In the genomic region with DNA sequence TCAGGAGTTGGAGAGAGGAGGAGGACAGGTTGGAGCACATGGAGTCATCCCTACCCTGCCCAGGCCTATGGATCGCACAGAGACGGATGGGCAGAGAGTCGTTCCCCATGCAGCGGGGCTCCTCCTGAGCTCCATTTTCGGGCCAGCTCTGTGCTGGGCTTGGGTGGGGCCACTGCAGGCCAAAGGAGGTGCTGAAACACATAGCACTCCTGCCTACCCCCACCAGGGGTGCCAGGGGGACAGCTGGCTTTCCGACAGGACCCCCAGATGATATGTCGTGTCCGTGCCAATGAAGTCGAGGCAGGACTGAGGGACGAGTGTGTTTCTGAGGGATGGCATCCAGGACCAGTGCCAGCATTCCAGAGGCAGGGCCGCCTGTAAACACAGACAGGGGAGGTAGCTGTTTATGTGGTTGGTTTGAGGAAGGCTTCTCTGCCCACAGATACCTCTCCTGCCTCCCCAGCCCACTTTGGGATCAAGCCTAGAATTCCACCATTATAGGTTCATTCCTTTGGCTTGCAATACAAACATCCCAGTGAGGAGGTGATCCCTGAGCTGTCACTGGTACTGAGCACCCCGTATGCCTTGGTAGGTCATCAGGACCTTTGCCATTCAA, we compare ENCODE assay signal across 17 cellular contexts.
DNase-seq lines count a peak whose midpoint lies in the region; ATAC-seq and TF ChIP-seq lines count a peak whose summit lies in the region.
"Had no signal": no experiment of that assay in that cellular context is flagged by ENCODE, and none has a peak within 500 bp of the region (broad histone marks: within the 10 kb centered on the region; RNA-seq: fewer than 3 reads in every experiment).

No MANE protein-coding gene starts in this region.

- H3K9me3 ChIP-seq in right cardiac atrium (ENCODE audit: control insufficient read depth, low read length) (no peaks in the 10 kb centered on the region), osteoblast (ENCODE audit: low read depth, low read length) (no peaks in the 10 kb centered on the region)

- H3K4me3 ChIP-seq in right cardiac atrium (ENCODE audit: low read length): no peak overlapping the region
- H3K4me3 ChIP-seq in brain microvascular endothelial cell (ENCODE audit: low read depth, low read length): no peak overlapping the region
- no peak overlapping the region for H3K4me3 ChIP-seq in osteoblast (ENCODE audit: insufficient read depth, low read length)
- H3K4me3 ChIP-seq: GM23248 had no signal

- TF ChIP-seq CTCF in brain microvascular endothelial cell (IDR thresholded peaks at IDR 0.05; ENCODE audit: low read depth, low read length, missing control alignments) (peak; percentile 3), osteoblast (IDR thresholded peaks at IDR 0.05; ENCODE audit: extremely low read depth, low read depth, low read length) (no peak)

- in situ Hi-C loops in brain microvascular endothelial cell (cut with HindIII; ENCODE audit: low pct_ligation_motif_present, low sequenced_read_pairs): no loop called here

- no peak overlapping the region for H2AFZ ChIP-seq in osteoblast (ENCODE audit: low read length)
- H2AFZ ChIP-seq: GM23248 had no signal

- H4K20me1 ChIP-seq in osteoblast (ENCODE audit: insufficient read depth, low read length): peaks cover 28% of the 10 kb centered on the region

- H3K4me2 ChIP-seq in osteoblast (ENCODE audit: insufficient read depth, low read length): no peak overlapping the region

- no peak overlapping the region for H3K27ac ChIP-seq in right cardiac atrium (ENCODE audit: low read length)
- H3K27ac ChIP-seq in brain microvascular endothelial cell: no peak overlapping the region
- H3K27ac ChIP-seq in osteoblast (ENCODE audit: low read depth, low read length): no peak overlapping the region
- H3K27ac ChIP-seq: GM23248 had no signal

- H3K36me3 ChIP-seq in brain microvascular endothelial cell (replicated peaks) (peaks cover 3% of the 10 kb centered on the region), osteoblast (ENCODE audit: insufficient read depth, low read length) (peaks cover 6% of the 10 kb centered on the region)

- intact Hi-C loops in right cardiac atrium (cut with DNase I): no loop called here
- intact Hi-C loops in left ventricle myocardium superior (cut with micrococcal nuclease): no loop called here

- no peak for ATAC-seq in right cardiac atrium
- ATAC-seq in left ventricle myocardium superior: no peak
- ATAC-seq: PC-3 had no signal

- no peaks in the 10 kb centered on the region for H3K4me1 ChIP-seq in right cardiac atrium (ENCODE audit: control insufficient read depth, insufficient read depth, low read length)
- H3K4me1 ChIP-seq in osteoblast (ENCODE audit: insufficient read depth, low read length): no peaks in the 10 kb centered on the region

- H3K27me3 ChIP-seq in right cardiac atrium (ENCODE audit: control insufficient read depth, insufficient read depth) (no peaks in the 10 kb centered on the region), brain microvascular endothelial cell (replicated peaks) (no peaks in the 10 kb centered on the region), osteoblast (ENCODE audit: insufficient read depth, low read length) (no peaks in the 10 kb centered on the region)

- peaks cover 11% of the 10 kb centered on the region for H3K79me2 ChIP-seq in osteoblast (ENCODE audit: insufficient read depth, low read length)

- DNase-seq in right cardiac atrium (peak in 2 of 3 donors; percentile 5 to 35), left ventricle myocardium superior (no peak), brain microvascular endothelial cell (no peak), osteoblast (ENCODE audit: insufficient read length, low spot score, missing footprints) (peak; percentile 67), middle frontal gyrus (ENCODE audit: extremely low spot score, low spot score) (no peak), HCEC 1CT (no peak), T-helper 9 cell (no peak), C1 segment of cervical spinal cord (lab: John Stamatoyannopoulos, UW) (no peak)
- DNase-seq: GDM1, GM23248, Kasumi-1, NCI-H1417, NCI-H1930, NCI-H2171, NCI-H446 treated with DMSO at 0.1 percent for 48 hours, NCI-H748 treated with DMSO at 0.1 percent for 48 hours, PC-3 had no signal

- 76% methylated on average over 12 of the region's 12 CpGs for WGBS in right cardiac atrium

Comparison
In these comparisons a context has a peak if more than half of its experiments do, and no peak if none do; other contexts are left out.
1. DNase-seq: peak in right cardiac atrium (2 of 3) and osteoblast (single experiment); none in left ventricle myocardium superior (single experiment), brain microvascular endothelial cell (single experiment), middle frontal gyrus (single experiment), HCEC 1CT (single experiment), T-helper 9 cell (single experiment) and C1 segment of cervical spinal cord (0 of 14).